ENCODE assay signal across 13 cellular contexts in the genomic region with DNA sequence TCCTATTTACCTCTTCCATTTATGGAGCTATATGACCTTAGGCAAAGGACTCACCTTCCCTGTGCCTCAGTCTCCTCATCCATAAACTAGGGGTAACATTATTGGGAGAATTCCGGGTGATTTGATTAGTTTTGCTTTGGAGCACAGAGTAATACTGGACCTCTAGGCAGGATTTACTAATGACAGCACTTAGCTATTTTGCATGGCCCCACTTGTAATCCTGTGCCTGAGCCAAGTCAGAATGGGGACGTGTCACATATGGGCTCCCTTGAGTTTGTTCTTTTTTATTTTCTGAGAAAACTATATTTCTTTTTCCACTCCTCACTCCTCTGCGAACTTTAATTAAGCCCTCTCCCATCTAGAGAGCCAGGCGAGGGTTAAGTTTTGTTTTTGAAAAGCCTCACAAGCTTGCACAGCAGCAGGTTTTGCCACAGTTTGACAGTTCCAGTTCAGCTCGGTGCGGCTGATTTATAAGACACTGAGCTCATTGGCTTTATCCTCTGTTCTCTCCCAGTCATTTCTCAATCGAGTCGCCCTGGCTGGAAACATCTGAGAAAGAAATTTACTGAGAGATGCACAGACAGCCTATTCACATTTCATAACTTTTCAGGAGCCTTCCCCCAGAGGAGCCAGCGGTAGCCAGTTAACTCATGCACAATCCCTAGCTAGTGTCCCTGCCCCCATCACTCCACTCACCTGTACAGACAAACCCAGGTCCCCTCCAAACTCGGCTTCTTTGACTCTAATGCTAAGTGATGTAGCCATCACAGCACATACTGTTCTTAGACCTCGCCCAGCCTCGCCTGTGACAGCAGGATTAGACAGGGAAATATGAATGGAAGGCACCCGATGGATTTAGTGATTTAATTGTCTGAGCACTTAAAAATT.
A peak's percentile ranks its signal among the peaks of the same experiment; 100 is the strongest.
DNase-seq lines count a peak whose midpoint lies in the region; ATAC-seq and TF ChIP-seq lines count a peak whose summit lies in the region.
"Had no signal": no experiment of that assay in that cellular context is flagged by ENCODE, and none has a peak within 500 bp of the region (broad histone marks: within the 10 kb centered on the region; RNA-seq: fewer than 3 reads in every experiment).

No MANE protein-coding gene starts in this region.

- peaks cover 77% of the 10 kb centered on the region for H3K4me1 Mint-ChIP-seq in nephron
- no peaks in the 10 kb centered on the region for H3K4me1 Mint-ChIP-seq in activated CD4-positive, alpha-beta memory T cell treated with anti-CD3 and anti-CD28 coated beads for 36 hours (ENCODE audit: low read depth)
- H3K4me1 Mint-ChIP-seq: CD4-positive, CD25-positive, alpha-beta regulatory T cell had no signal

- H3K36me3 ChIP-seq in WERI-Rb-1 (no peaks in the 10 kb centered on the region), suprapubic skin (no peaks in the 10 kb centered on the region)

- DNase-seq in WERI-Rb-1 (peak; percentile 80), fibroblast of mammary gland (ENCODE audit: low read depth) (peak; percentile 18), suprapubic skin (ENCODE audit: low spot score in 2 of 2) (peak in 1 of 2 donors; percentile 69), cortex of kidney (lab: John Stamatoyannopoulos, UW) (no peak)
- DNase-seq in activated CD4-positive, alpha-beta memory T cell treated with anti-CD3 and anti-CD28 coated beads for 36 hours: no peak
- no peak for DNase-seq in activated naive CD4-positive, alpha-beta T cell (lab: John Stamatoyannopoulos, UW)
- DNase-seq: amniotic stem cell; CD4-positive, CD25-positive, alpha-beta regulatory T cell; stimulated activated CD4-positive, alpha-beta T cell treated with anti-CD3 and anti-CD28 coated beads, Interleukin-1b, Interleukin-23, amount 100 ng/mL, for 48 hours had no signal

- WGBS in suprapubic skin: 28% methylated on average over 13 of the region's 13 CpGs

- TF ChIP-seq CTCF in WERI-Rb-1 (IDR thresholded peaks at IDR 0.05; ENCODE audit: low read depth, low read length): no peak
- TF ChIP-seq CTCF in fibroblast of mammary gland (conservative IDR thresholded peaks at IDR 0.05; ENCODE audit: control insufficient read depth, insufficient read depth, low read depth, low read length): no peak
- TF ChIP-seq CTCF in nephron (IDR thresholded peaks at IDR 0.05; ENCODE audit: unreplicated experiment in 3 of 3): no peak
- no peak for TF ChIP-seq CTCF in suprapubic skin (IDR thresholded peaks at IDR 0.05)

- TF ChIP-seq EP300 in suprapubic skin (IDR thresholded peaks at IDR 0.05): no peak

- H3K27me3 ChIP-seq in WERI-Rb-1 (ENCODE audit: insufficient read depth, low read depth, severe bottlenecking): no peaks in the 10 kb centered on the region
- no peaks in the 10 kb centered on the region for H3K27me3 ChIP-seq in suprapubic skin

- H3K4me3 Mint-ChIP-seq in nephron: peak overlapping the region; percentile 28 to 44 (median 38)
- no peak overlapping the region for H3K4me3 Mint-ChIP-seq in activated CD4-positive, alpha-beta memory T cell treated with anti-CD3 and anti-CD28 coated beads for 36 hours
- H3K4me3 Mint-ChIP-seq: CD4-positive, CD25-positive, alpha-beta regulatory T cell had no signal

- ATAC-seq in HG03045 (IDR thresholded peaks at IDR 0.05; ENCODE audit: unreplicated experiment): no peak

- no peaks in the 10 kb centered on the region for H3K36me3 Mint-ChIP-seq in nephron (ENCODE audit: low read depth)
- H3K36me3 Mint-ChIP-seq in activated CD4-positive, alpha-beta memory T cell treated with anti-CD3 and anti-CD28 coated beads for 36 hours: no peaks in the 10 kb centered on the region
- H3K36me3 Mint-ChIP-seq: CD4-positive, CD25-positive, alpha-beta regulatory T cell had no signal

- H3K9me3 ChIP-seq in WERI-Rb-1 (ENCODE audit: severe bottlenecking) (no peaks in the 10 kb centered on the region), suprapubic skin (no peaks in the 10 kb centered on the region)

- peak overlapping the region; percentile 94 to 99 (median 98) for H3K27ac Mint-ChIP-seq in nephron
- no peak overlapping the region for H3K27ac Mint-ChIP-seq in activated CD4-positive, alpha-beta memory T cell treated with anti-CD3 and anti-CD28 coated beads for 36 hours
- H3K27ac Mint-ChIP-seq: CD4-positive, CD25-positive, alpha-beta regulatory T cell had no signal

- POLR2A ChIA-PET in activated CD4-positive, alpha-beta memory T cell treated with anti-CD3 and anti-CD28 coated beads for 36 hours (lab: Charles Lee): no interaction called here

- peaks cover 39% of the 10 kb centered on the region for H3K4me1 ChIP-seq in suprapubic skin

- intact Hi-C loops in activated CD4-positive, alpha-beta memory T cell treated with anti-CD3 and anti-CD28 coated beads for 36 hours (cut with micrococcal nuclease): no loop called here

- H3K27ac ChIP-seq in WERI-Rb-1: peak overlapping the region; percentile 72
- peak overlapping the region; percentile 82 for H3K27ac ChIP-seq in suprapubic skin
- H3K27ac ChIP-seq: RWPE1, VCaP had no signal

- CTCF ChIA-PET in activated CD4-positive, alpha-beta memory T cell treated with anti-CD3 and anti-CD28 coated beads for 36 hours (lab: Charles Lee): no interaction called here

- no peak for TF ChIP-seq POLR2A in suprapubic skin (IDR thresholded peaks at IDR 0.05)

- peaks cover 11% of the 10 kb centered on the region for H3K27me3 Mint-ChIP-seq in nephron (ENCODE audit: low read depth)
- peaks cover 5% of the 10 kb centered on the region for H3K27me3 Mint-ChIP-seq in activated CD4-positive, alpha-beta memory T cell treated with anti-CD3 and anti-CD28 coated beads for 36 hours

- no peaks in the 10 kb centered on the region for H3K9me3 Mint-ChIP-seq in nephron
- H3K9me3 Mint-ChIP-seq in activated CD4-positive, alpha-beta memory T cell treated with anti-CD3 and anti-CD28 coated beads for 36 hours: no peaks in the 10 kb centered on the region

- H3K4me3 ChIP-seq in WERI-Rb-1 (ENCODE audit: low read depth, low read length) (peak overlapping the region; percentile 36), fibroblast of mammary gland (ENCODE audit: control insufficient read depth, low read depth, low read length) (no peak overlapping the region), suprapubic skin (no peak overlapping the region)

Comparison
In these comparisons a context has a peak if more than half of its experiments do, and no peak if none do; other contexts are left out.
1. DNase-seq: peak in WERI-Rb-1 (single experiment) and fibroblast of mammary gland (single experiment); none in activated CD4-positive, alpha-beta memory T cell treated with anti-CD3 and anti-CD28 coated beads for 36 hours (single experiment), activated naive CD4-positive, alpha-beta T cell (0 of 4) and cortex of kidney (single experiment).